In genomic region chr20:3408251-3408637, GRCh38 we compare ENCODE assay signal across 8 cellular contexts. TPM values are rescaled to one million over a fixed set of nuclear protein-coding genes. Genes with fewer than 3 reads are reported as not detected.
DNase-seq lines count a peak whose midpoint lies in the region; ATAC-seq and TF ChIP-seq lines count a peak whose summit lies in the region.

No MANE protein-coding gene starts in this region.

- H3K9ac ChIP-seq in iPS-15b (ENCODE audit: low read depth, low read length) = no peak overlapping the region

- H3K4me1 ChIP-seq in iPS-15b (ENCODE audit: control insufficient read depth, insufficient read depth, low read length) = no peaks in the 10 kb centered on the region

- H3K27ac Mint-ChIP-seq in HFFc6 = peak overlapping the region; percentile 95
- peak overlapping the region; percentile 95 for H3K27ac Mint-ChIP-seq in activated T-helper 17 cell treated with anti-CD3 and anti-CD28 coated beads, Interleukin-2, amount 50 U/mL, for 72 hours
- H3K27ac Mint-ChIP-seq in stimulated activated memory B cell treated with anti-CD40 and anti-IgM and Interleukin-4, amounts not matched to agents 10 μg/mL and 1 μg/mL and 100 μg/mL, for 72 hours = peak overlapping the region; percentile 88

- no peaks in the 10 kb centered on the region for H3K9me3 Mint-ChIP-seq in HFFc6
- no peaks in the 10 kb centered on the region for H3K9me3 Mint-ChIP-seq in activated T-helper 17 cell treated with anti-CD3 and anti-CD28 coated beads, Interleukin-2, amount 50 U/mL, for 72 hours
- no peaks in the 10 kb centered on the region for H3K9me3 Mint-ChIP-seq in stimulated activated memory B cell treated with anti-CD40 and anti-IgM and Interleukin-4, amounts not matched to agents 10 μg/mL and 1 μg/mL and 100 μg/mL, for 72 hours

- H3K27me3 ChIP-seq in iPS-15b (ENCODE audit: control insufficient read depth, insufficient read depth, low read length) = peaks cover 21% of the 10 kb centered on the region

- H3K36me3 ChIP-seq in iPS-15b (ENCODE audit: control insufficient read depth, insufficient read depth, low read length) = no peaks in the 10 kb centered on the region

- no peaks in the 10 kb centered on the region for H3K9me3 ChIP-seq in iPS-15b (ENCODE audit: control insufficient read depth, insufficient read depth, low read length)

- peaks cover 2% of the 10 kb centered on the region; the same call in 1 of the 2 replicates for H3K27me3 Mint-ChIP-seq in HFFc6 (ENCODE audit: insufficient read depth)
- H3K27me3 Mint-ChIP-seq in activated T-helper 17 cell treated with anti-CD3 and anti-CD28 coated beads, Interleukin-2, amount 50 U/mL, for 72 hours = no peaks in the 10 kb centered on the region
- H3K27me3 Mint-ChIP-seq in stimulated activated memory B cell treated with anti-CD40 and anti-IgM and Interleukin-4, amounts not matched to agents 10 μg/mL and 1 μg/mL and 100 μg/mL, for 72 hours = no peaks in the 10 kb centered on the region

- H3K4me3 Mint-ChIP-seq in HFFc6 = peak overlapping the region; percentile 92
- H3K4me3 Mint-ChIP-seq in activated T-helper 17 cell treated with anti-CD3 and anti-CD28 coated beads, Interleukin-2, amount 50 U/mL, for 72 hours = peak overlapping the region; percentile 99
- H3K4me3 Mint-ChIP-seq in stimulated activated memory B cell treated with anti-CD40 and anti-IgM and Interleukin-4, amounts not matched to agents 10 μg/mL and 1 μg/mL and 100 μg/mL, for 72 hours = peak overlapping the region; percentile 99

- TF ChIP-seq CTCF in HFFc6 (IDR thresholded peaks at IDR 0.05) = no peak

- ATAC-seq in activated T-helper 17 cell treated with anti-CD3 and anti-CD28 coated beads, Interleukin-2, amount 50 U/mL, for 72 hours (replicated peaks) = no peak
- no peak for ATAC-seq in stimulated activated memory B cell treated with anti-CD40 and anti-IgM and Interleukin-4, amounts not matched to agents 10 μg/mL and 1 μg/mL and 100 μg/mL, for 72 hours
- ATAC-seq in HG03378 (IDR thresholded peaks at IDR 0.05; ENCODE audit: unreplicated experiment) = no peak
- ATAC-seq in GM21619 (IDR thresholded peaks at IDR 0.05; ENCODE audit: unreplicated experiment) = no peak

- DNase-seq in HFFc6 (no peak), SKM-1 treated with dmso at 0.1 percent for 144 hours (lab: John Stamatoyannopoulos, UW; ENCODE audit: unreplicated experiment) (no peak), anterior cingulate cortex (lab: John Stamatoyannopoulos, UW) (no peak)

- peak overlapping the region; percentile 92 for H3K4me3 ChIP-seq in iPS-15b (ENCODE audit: low read depth, low read length)

- H3K36me3 Mint-ChIP-seq in HFFc6 (ENCODE audit: low read depth) = no peaks in the 10 kb centered on the region
- no peaks in the 10 kb centered on the region for H3K36me3 Mint-ChIP-seq in activated T-helper 17 cell treated with anti-CD3 and anti-CD28 coated beads, Interleukin-2, amount 50 U/mL, for 72 hours (ENCODE audit: low read depth)
- no peaks in the 10 kb centered on the region for H3K36me3 Mint-ChIP-seq in stimulated activated memory B cell treated with anti-CD40 and anti-IgM and Interleukin-4, amounts not matched to agents 10 μg/mL and 1 μg/mL and 100 μg/mL, for 72 hours

- peaks cover 35% of the 10 kb centered on the region for H3K4me1 Mint-ChIP-seq in HFFc6 (ENCODE audit: low read depth)
- H3K4me1 Mint-ChIP-seq in activated T-helper 17 cell treated with anti-CD3 and anti-CD28 coated beads, Interleukin-2, amount 50 U/mL, for 72 hours = peaks cover 22% of the 10 kb centered on the region
- H3K4me1 Mint-ChIP-seq in stimulated activated memory B cell treated with anti-CD40 and anti-IgM and Interleukin-4, amounts not matched to agents 10 μg/mL and 1 μg/mL and 100 μg/mL, for 72 hours = peaks cover 36% of the 10 kb centered on the region

RNA-seq across cellular contexts. Expression of gene DNAAF9, which starts 0.8 kb away (rescaled TPM):
- total RNA-seq in HFFc6 (2021; fragmentation: NEBNext Ultra II Directional; extraction: Animal tissue kit (Norgen Biotek cat#: 25700)) = 10 to 100 TPM; 11.7 to 15.5 (median 12.9) TPM
- total RNA-seq in activated T-helper 17 cell treated with anti-CD3 and anti-CD28 coated beads, Interleukin-2, amount 50 U/mL, for 72 hours = 1 to 10 TPM; 3.0 to 3.3 TPM
